Comparison of ENCODE assay signal across 36 cellular contexts in genomic region chrY:6928265-6928664, GRCh38. TPM values are rescaled to one million over a fixed set of nuclear protein-coding genes. Genes with fewer than 3 reads are reported as not detected.
DNase-seq lines count a peak whose midpoint lies in the region; ATAC-seq and TF ChIP-seq lines count a peak whose summit lies in the region.
"Had no signal": no experiment of that assay in that cellular context is flagged by ENCODE, and none has a peak within 500 bp of the region (broad histone marks: within the 10 kb centered on the region; RNA-seq: fewer than 3 reads in every experiment).

No MANE protein-coding gene starts in this region.

- no TSS peak for BruUV-seq in OCI-LY7 (replicated peaks; lab: Mats Ljungman, UMichigan)

- no peaks in the 10 kb centered on the region for H3K9me2 ChIP-seq in OCI-LY7 (ENCODE audit: insufficient read depth, low read length)

- POLR2A ChIA-PET in OCI-LY7 (lab: Charles Lee): interaction anchor here (1.8 kb wide), 1 partner anchor 19 kb away, joined by 12 read pairs; the partner anchor contains the start of gene TBL1Y

- no peak for TF ChIP-seq POLR2A in thyroid gland (IDR thresholded peaks at IDR 0.05)

- H3K79me2 ChIP-seq in OCI-LY7 (ENCODE audit: insufficient read depth, low read depth, low read length): no peaks in the 10 kb centered on the region

- no peak overlapping the region for H2AFZ ChIP-seq in OCI-LY7 (ENCODE audit: low read length)

- 36% methylated on average over 2 of the region's 4 CpGs; no CpG with 5 or more reads in 1 of the 2 donors for WGBS in thyroid gland, 2 donors

- CTCF ChIA-PET in OCI-LY7 (lab: Charles Lee; ENCODE audit: unreplicated experiment): no interaction called here

- ATAC-seq in left lobe of liver (peak; percentile 77), HG03457 (IDR thresholded peaks at IDR 0.05; ENCODE audit: unreplicated experiment) (no peak)
- ATAC-seq: A549; CD8-positive, alpha-beta T cell had no signal

- intact Hi-C loops in OCI-LY7 (cut with micrococcal nuclease; ENCODE audit: unreplicated experiment): no loop called here
- intact Hi-C loops in thyroid gland (cut with DNase I): no loop called here

- H3K27ac ChIP-seq in OCI-LY7 (ENCODE audit: low read depth, low read length, poor library complexity, severe bottlenecking) (peak overlapping the region; percentile 56), thyroid gland (peak overlapping the region in 1 of 3 donors; percentile 84)
- H3K27ac ChIP-seq: 22Rv1; A549; BLaER1; BLaER1 treated with 17β-estradiol and CSF1 and Interleukin-3, amounts not matched to agents 10 nM and 100 nM; C4-2B had no signal

- DNase-seq in MG63: peak; percentile 9
- DNase-seq in OCI-LY7 (ENCODE audit: low spot score): no peak
- peak; percentile 62 for DNase-seq in left lobe of liver (ENCODE audit: low spot score)
- DNase-seq in thyroid gland: peak; percentile 43 to 64
- no peak for DNase-seq in retina
- no peak for DNase-seq in SHP77 treated with DMSO at 0.1 percent for 48 hours (lab: John Stamatoyannopoulos, UW)
- no peak for DNase-seq in AML-193 (lab: John Stamatoyannopoulos, UW)
- DNase-seq: 8988T; ACHN; BE2C; C1 segment of cervical spinal cord; Caco-2; Calu3; CD4-positive, alpha-beta memory T cell; CD4-positive, alpha-beta T cell; CD4-positive, CD25-positive, alpha-beta regulatory T cell; CD8-positive, alpha-beta memory T cell; CD8-positive, alpha-beta T cell; COR-L47; DMS 273 treated with DMSO at 0.1 percent for 48 hours; DMS153; DMS53; DMS79; DMS79 treated with DMSO at 0.1 percent for 48 hours; DND-41; EL had no signal

- H4K20me1 ChIP-seq in OCI-LY7 (ENCODE audit: insufficient read depth, low read length): no peaks in the 10 kb centered on the region
- H4K20me1 ChIP-seq: BLaER1; BLaER1 treated with 17β-estradiol and CSF1 and Interleukin-3, amounts not matched to agents 10 nM and 100 nM had no signal

- no peak overlapping the region for H3K4me2 ChIP-seq in OCI-LY7 (ENCODE audit: low read length)
- H3K4me2 ChIP-seq: A549; BLaER1; BLaER1 treated with 17β-estradiol and CSF1 and Interleukin-3, amounts not matched to agents 10 nM and 100 nM had no signal

- H3K27me3 ChIP-seq in MG63 (no peaks in the 10 kb centered on the region), thyroid gland (no peaks in the 10 kb centered on the region)
- H3K27me3 ChIP-seq: BE2C; BLaER1; BLaER1 treated with 17β-estradiol and CSF1 and Interleukin-3, amounts not matched to agents 10 nM and 100 nM had no signal

- TF ChIP-seq CTCF in OCI-LY7 (conservative IDR thresholded peaks at IDR 0.05; ENCODE audit: low read length): no peak
- TF ChIP-seq CTCF in thyroid gland (IDR thresholded peaks at IDR 0.05): no peak

- H3K4me3 ChIP-seq in MG63 (no peak overlapping the region), OCI-LY7 (ENCODE audit: low read depth, low read length, poor library complexity, severe bottlenecking) (no peak overlapping the region), thyroid gland (replicated peaks in 1 of 3) (no peak overlapping the region)
- H3K4me3 ChIP-seq: A549; BLaER1; BLaER1 treated with 17β-estradiol and CSF1 and Interleukin-3, amounts not matched to agents 10 nM and 100 nM had no signal

- H3K4me1 ChIP-seq in OCI-LY7 (ENCODE audit: insufficient read depth, low read length, poor library complexity, severe bottlenecking) (peaks cover 7% of the 10 kb centered on the region), thyroid gland (no peaks in the 10 kb centered on the region)
- H3K4me1 ChIP-seq: A549; BE2C; BLaER1; BLaER1 treated with 17β-estradiol and CSF1 and Interleukin-3, amounts not matched to agents 10 nM and 100 nM; Caco-2 had no signal

- H3K36me3 ChIP-seq in MG63 (no peaks in the 10 kb centered on the region), OCI-LY7 (ENCODE audit: insufficient read depth, low read length) (no peaks in the 10 kb centered on the region; the same call in 1 of the 2 replicates), thyroid gland (no peaks in the 10 kb centered on the region)
- H3K36me3 ChIP-seq: BE2C; BLaER1; BLaER1 treated with 17β-estradiol and CSF1 and Interleukin-3, amounts not matched to agents 10 nM and 100 nM had no signal

- H3K9me3 ChIP-seq in MG63 (no peaks in the 10 kb centered on the region), OCI-LY7 (ENCODE audit: low read length) (no peaks in the 10 kb centered on the region), thyroid gland (no peaks in the 10 kb centered on the region)
- H3K9me3 ChIP-seq: A549; BE2C; BLaER1; BLaER1 treated with 17β-estradiol and CSF1 and Interleukin-3, amounts not matched to agents 10 nM and 100 nM; Caco-2 had no signal

RNA-seq across cellular contexts. Expression of gene AMELY, which starts 16.7 kb away (rescaled TPM):
- not detected in 2 replicates for total RNA-seq in MG63 (2014; rRNA removed; shearing (Covaris generic); ENCODE audit: low replicate concordance)
- not detected in 2 replicates for total RNA-seq in OCI-LY7 (2014; rRNA removed; shearing (Covaris generic))
- total RNA-seq in OCI-LY7 (2022) (not detected in 2 replicates), left lobe of liver (not detected), thyroid gland (not detected)
- total RNA-seq: A172; A673; B cell; Caco-2; Calu3; CD4-positive, alpha-beta memory T cell; CD4-positive, alpha-beta T cell; CD4-positive, CD25-positive, alpha-beta regulatory T cell; CD8-positive, alpha-beta memory T cell; CD8-positive, alpha-beta T cell; Daoy had no signal

RNA-seq across cellular contexts. Expression of gene TBL1Y, which starts 17.8 kb away (rescaled TPM):
- total RNA-seq in MG63 (2014; rRNA removed; shearing (Covaris generic); ENCODE audit: low replicate concordance): not detected in 2 replicates
- total RNA-seq in OCI-LY7 (2014; rRNA removed; shearing (Covaris generic)): 13.7 and 16.3 TPM in 2 replicates
- total RNA-seq in OCI-LY7 (2022) (18.8 and 20.3 TPM in 2 replicates), left lobe of liver (3.1 TPM), thyroid gland (10 to 100 TPM in 2 of 4 donors, not detected in 2; 15.4 to 15.8 TPM)
- total RNA-seq: A172; A673; B cell; Caco-2; Calu3; CD4-positive, alpha-beta memory T cell; CD4-positive, alpha-beta T cell; CD4-positive, CD25-positive, alpha-beta regulatory T cell; CD8-positive, alpha-beta memory T cell; CD8-positive, alpha-beta T cell; Daoy had no signal

Comparison
In these comparisons a context has a peak if more than half of its experiments do, and no peak if none do; other contexts are left out.
1. DNase-seq: peak in MG63 (single experiment), left lobe of liver (single experiment) and thyroid gland (2 of 2); none in OCI-LY7 (single experiment), retina (single experiment), SHP77 treated with DMSO at 0.1 percent for 48 hours (single experiment) and AML-193 (0 of 2).